2 cellular contexts compared by ENCODE assay signal in the genomic region with DNA sequence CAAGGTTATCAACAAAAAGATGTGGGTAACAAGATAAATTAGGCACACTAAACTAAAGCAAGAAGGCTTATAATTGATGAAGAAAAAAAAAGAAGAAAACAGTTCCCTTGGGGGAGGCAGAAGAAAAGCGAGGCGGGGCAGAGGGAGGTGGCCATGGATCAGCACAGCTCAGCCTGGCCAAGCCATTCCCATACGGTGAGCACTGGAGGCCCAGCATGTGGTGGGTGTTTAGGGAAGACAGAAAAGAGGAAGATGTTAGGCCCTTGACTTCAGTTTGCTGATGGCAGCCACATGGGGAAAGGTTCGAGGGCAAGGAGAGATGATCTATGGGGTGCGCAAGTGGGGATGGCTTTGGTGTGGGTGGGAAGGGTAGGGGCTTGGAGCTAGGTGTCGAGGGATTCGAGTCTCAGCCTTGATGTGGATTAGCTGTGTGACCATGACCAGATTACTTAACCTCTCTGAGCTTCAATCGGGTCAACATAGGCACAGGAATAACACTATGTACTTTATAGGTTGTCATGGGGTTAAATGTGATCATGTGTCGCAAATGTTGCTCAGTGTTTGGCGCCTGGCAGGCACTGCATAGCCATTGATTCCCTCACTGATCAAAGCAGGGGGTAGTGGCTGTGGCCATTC.
TF ChIP-seq lines count a peak whose summit lies in the region.

No MANE protein-coding gene starts in this region.

TF ChIP-seq in HepG2, 621 proteins besides CTCF, POLR2A, EP300 and RAD21:
- no peak for TF ChIP-seq SKI (IDR thresholded peaks at IDR 0.05; ENCODE audit: partially characterized antibody)
- TF ChIP-seq ZNF768 (CRISPR knock-in tag; IDR thresholded peaks at IDR 0.05) = peak; percentile 84
- TF ChIP-seq KLF11 (CRISPR knock-in tag; IDR thresholded peaks at IDR 0.05) = no peak

TF ChIP-seq in H1, 55 proteins besides CTCF, POLR2A, EP300 and RAD21:
- TF ChIP-seq KDM1A (IDR thresholded peaks at IDR 0.05; ENCODE audit: borderline replicate concordance, low read length) = peak; percentile 80; the same call in 1 of the 2 replicates
- no peak for TF ChIP-seq TAF1 (IDR thresholded peaks at IDR 0.05; ENCODE audit: low read depth, low read length)
